ENCODE assay signal across 8 cellular contexts in genomic region chrX:19888419-19888879, GRCh38. TPM values are rescaled to one million over a fixed set of nuclear protein-coding genes. Genes with fewer than 3 reads are reported as not detected.
DNase-seq lines count a peak whose midpoint lies in the region; ATAC-seq and TF ChIP-seq lines count a peak whose summit lies in the region.

No MANE protein-coding gene starts in this region.

- H3K4me1 ChIP-seq in IMR-90 (ENCODE audit: control insufficient read depth, insufficient read depth, low read length) (0 out of 2 replicates have a peak, but pooled peaks cover 2% of the 10 kb centered on the region), iPS DF 6.9 (ENCODE audit: control insufficient read depth, insufficient read depth, low read length) (no peaks in the 10 kb centered on the region)

- H3K36me3 ChIP-seq in IMR-90 (ENCODE audit: control insufficient read depth, insufficient read depth, low read length): no peaks in the 10 kb centered on the region
- H3K36me3 ChIP-seq in brain microvascular endothelial cell (replicated peaks): no peaks in the 10 kb centered on the region
- no peaks in the 10 kb centered on the region for H3K36me3 ChIP-seq in iPS DF 6.9 (ENCODE audit: control insufficient read depth, insufficient read depth, low read length)

- DNase-seq in ELF-1 (ENCODE audit: low read depth, low spot score): peak; percentile 88
- DNase-seq in IMR-90: peak; percentile 77
- peak; percentile 12 for DNase-seq in SIG-M5 (lab: John Stamatoyannopoulos, UW)
- DNase-seq in brain microvascular endothelial cell: peak; percentile 48
- DNase-seq in iPS DF 6.9 (ENCODE audit: low read depth, low spot score): no peak
- DNase-seq in retinal pigment epithelial cell (ENCODE audit: low read depth): no peak

- H3K4me2 ChIP-seq in IMR-90 (ENCODE audit: low read depth, low read length): peak overlapping the region; percentile 95

- no peaks in the 10 kb centered on the region for H3K9me1 ChIP-seq in IMR-90 (ENCODE audit: insufficient read depth, low read length)

- H2BK120ac ChIP-seq in IMR-90 (ENCODE audit: low read depth, low read length): peak overlapping the region; percentile 93

- peak; percentile 70 for TF ChIP-seq CTCF in IMR-90 (conservative IDR thresholded peaks at IDR 0.05; ENCODE audit: low read depth, low read length)
- TF ChIP-seq CTCF in brain microvascular endothelial cell (IDR thresholded peaks at IDR 0.05; ENCODE audit: low read depth, low read length, missing control alignments): peak; percentile 66
- peak; percentile 64 for TF ChIP-seq CTCF in retinal pigment epithelial cell (conservative IDR thresholded peaks at IDR 0.05; ENCODE audit: low read depth, low read length)

- H4K5ac ChIP-seq in IMR-90 (ENCODE audit: low read depth, low read length): no peak overlapping the region

- H3K18ac ChIP-seq in IMR-90 (ENCODE audit: low read depth, low read length): no peak overlapping the region; the same call in 1 of the 2 replicates

- in situ Hi-C loops in IMR-90 (cut with MboI; ENCODE audit: low sequenced_read_pairs): loop anchor here (10.0 kb wide), 1 partner anchor 154 kb away; no protein-coding TSS in a partner anchor
- in situ Hi-C loops in brain microvascular endothelial cell (cut with HindIII; ENCODE audit: low pct_ligation_motif_present, low sequenced_read_pairs): loop anchor here (25.0 kb wide), 1 partner anchor 151 kb away; no protein-coding TSS in a partner anchor

- dilution Hi-C loops in IMR-90 (cut with HindIII; ENCODE audit: low sequenced_read_pairs, unreplicated experiment): no loop called here

- H3K27ac ChIP-seq in IMR-90 (ENCODE audit: insufficient read depth, low read length) (no peak overlapping the region; the same call in 1 of the 2 replicates), brain microvascular endothelial cell (peak overlapping the region; percentile 65), iPS DF 6.9 (ENCODE audit: low read length) (no peak overlapping the region)

- H3K4me3 ChIP-seq in IMR-90 (ENCODE audit: insufficient read depth, low read depth, low read length) (peak overlapping the region; percentile 56), brain microvascular endothelial cell (ENCODE audit: low read depth, low read length) (peak overlapping the region; percentile 58), iPS DF 6.9 (ENCODE audit: low read length) (peak overlapping the region; percentile 59; the same call in 1 of the 2 replicates), retinal pigment epithelial cell (ENCODE audit: low read length) (peak overlapping the region; percentile 52)

- H2AFZ ChIP-seq in IMR-90 (replicated peaks; ENCODE audit: low read length, poor library complexity): peak overlapping the region; percentile 89

- CTCF ChIA-PET in IMR-90 (lab: Yijun Ruan, JAX): no interaction called here

- H4K91ac ChIP-seq in IMR-90 (ENCODE audit: insufficient read depth, low read depth, low read length): peak overlapping the region; percentile 85

- H3K27me3 ChIP-seq in IMR-90 (ENCODE audit: control insufficient read depth, insufficient read depth, low read length): no peaks in the 10 kb centered on the region
- H3K27me3 ChIP-seq in brain microvascular endothelial cell (replicated peaks): no peaks in the 10 kb centered on the region
- H3K27me3 ChIP-seq in iPS DF 6.9 (ENCODE audit: control insufficient read depth, insufficient read depth, low read length): no peaks in the 10 kb centered on the region

- H3K56ac ChIP-seq in IMR-90 (ENCODE audit: extremely low read depth, insufficient read depth, low read length): no peak overlapping the region; the same call in 1 of the 2 replicates

- no peak overlapping the region for H2BK5ac ChIP-seq in IMR-90 (ENCODE audit: low read depth, low read length, poor library complexity, severe bottlenecking)

- intact Hi-C loops in IMR-90 (cut with micrococcal nuclease): loop anchor here (1.0 kb wide), 3 partner anchors 149 to 344 kb away; no protein-coding TSS in a partner anchor

- peak overlapping the region; percentile 77; the same call in 1 of the 2 replicates for H3K4ac ChIP-seq in IMR-90 (ENCODE audit: low read depth, low read length)

- peak overlapping the region; percentile 23; the same call in 1 of the 3 replicates for H2BK15ac ChIP-seq in IMR-90 (ENCODE audit: low read depth, low read length)

- H3K14ac ChIP-seq in IMR-90 (replicated peaks; ENCODE audit: low read depth, low read length): no peak overlapping the region; the same call in 1 of the 2 replicates

- 0 out of 2 replicates have a peak overlapping the region, but pooled peaks have one; percentile 18 for H2BK20ac ChIP-seq in IMR-90 (ENCODE audit: low read depth, low read length)

- H3K79me1 ChIP-seq in IMR-90 (ENCODE audit: low read depth in 1 of 2, low read length in 2 of 2): peaks cover 4 to 5% of the 10 kb centered on the region in 2 experiments; a peak in 1 of 4 replicates

- 40% methylated on average over 1 of the region's 15 CpGs; no CpG with 5 or more reads in 1 of the 2 experiments for WGBS in IMR-90 (ENCODE audit: extremely low coverage in 2 of 2, insufficient read length in 1 of 2), 2 experiments
- WGBS in iPS DF 6.9 (ENCODE audit: insufficient coverage, insufficient read length): no CpG with 5 or more reads among the region's 15 CpGs

- H3K9me3 ChIP-seq in IMR-90 (ENCODE audit: control insufficient read depth, insufficient read depth, low read length) (no peaks in the 10 kb centered on the region), iPS DF 6.9 (ENCODE audit: control insufficient read depth, insufficient read depth, low read length) (no peaks in the 10 kb centered on the region)

- peaks cover 4% of the 10 kb centered on the region; the same call in 1 of the 2 replicates for H4K20me1 ChIP-seq in IMR-90 (ENCODE audit: insufficient read depth, low read length)

- H2AK9ac ChIP-seq in IMR-90 (replicated peaks; ENCODE audit: low read depth, low read length, poor library complexity): peak overlapping the region; percentile 8

- TF ChIP-seq RAD21 in IMR-90 (IDR thresholded peaks at IDR 0.05; ENCODE audit: low read length): peak; percentile 76

- H3K23ac ChIP-seq in IMR-90 (ENCODE audit: low read depth, low read length): no peak overlapping the region

- ATAC-seq in IMR-90 (ENCODE audit: low read depth): peak; percentile 60
- no peak for ATAC-seq in HG03460 (IDR thresholded peaks at IDR 0.05; ENCODE audit: unreplicated experiment)
- ATAC-seq in GM21390 (IDR thresholded peaks at IDR 0.05; ENCODE audit: unreplicated experiment): no peak

- H2AK5ac ChIP-seq in IMR-90 (ENCODE audit: low read depth, low read length): peak overlapping the region; percentile 6; the same call in 1 of the 2 replicates

- POLR2A ChIA-PET in IMR-90 (lab: Charles Lee; ENCODE audit: unreplicated experiment): no interaction called here

- H3K9ac ChIP-seq in IMR-90 (ENCODE audit: low read depth, low read length): no peak overlapping the region

- TF ChIP-seq POLR2A in IMR-90 (IDR thresholded peaks at IDR 0.05; ENCODE audit: low read depth, low read length): no peak

- H4K8ac ChIP-seq in IMR-90 (ENCODE audit: low read depth in 2 of 2, low read length in 2 of 2): peak overlapping the region in 1 of 2 experiments; percentile 85; a peak in 1 of 4 replicates

- BruUV-seq in IMR-90 (replicated peaks; lab: Mats Ljungman, UMichigan): no TSS peak

TF ChIP-seq in IMR-90, 13 proteins besides CTCF, POLR2A, EP300 and RAD21:
- TF ChIP-seq SMC3 (IDR thresholded peaks at IDR 0.05; ENCODE audit: low read depth, low read length) (peak; percentile 73), MAZ (IDR thresholded peaks at IDR 0.05; ENCODE audit: borderline replicate concordance, low read depth, low read length) (no peak)

RNA-seq across cellular contexts. Expression of gene SH3KBP1, which starts 1.0 kb away (rescaled TPM):
- 20.1 and 26.7 TPM in 2 replicates for total RNA-seq in IMR-90 (2012; rRNA removed)
- polyA plus RNA-seq in IMR-90 (2012; rRNA removed): 22.0 and 24.4 TPM in 2 replicates
- 9.5 and 11.8 TPM in 2 replicates for polyA plus RNA-seq in IMR-90 (2012; cell fraction: cytosol; rRNA removed)
- 6.1 and 10.4 TPM in 2 replicates for polyA plus RNA-seq in IMR-90 (2012; cell fraction: nucleus; rRNA removed; ENCODE audit: low replicate concordance)

Comparison
In these comparisons a context has a peak if more than half of its experiments do, and no peak if none do; other contexts are left out.
1. DNase-seq: peak in ELF-1 (single experiment), IMR-90 (single experiment), SIG-M5 (single experiment) and brain microvascular endothelial cell (single experiment); none in iPS DF 6.9 (single experiment) and retinal pigment epithelial cell (single experiment).
2. Peak in every context shown above with its lines, with median percentiles within 50 percentile points of each other: H3K4me3 ChIP-seq and CTCF ChIP-seq.